In the genomic region with DNA sequence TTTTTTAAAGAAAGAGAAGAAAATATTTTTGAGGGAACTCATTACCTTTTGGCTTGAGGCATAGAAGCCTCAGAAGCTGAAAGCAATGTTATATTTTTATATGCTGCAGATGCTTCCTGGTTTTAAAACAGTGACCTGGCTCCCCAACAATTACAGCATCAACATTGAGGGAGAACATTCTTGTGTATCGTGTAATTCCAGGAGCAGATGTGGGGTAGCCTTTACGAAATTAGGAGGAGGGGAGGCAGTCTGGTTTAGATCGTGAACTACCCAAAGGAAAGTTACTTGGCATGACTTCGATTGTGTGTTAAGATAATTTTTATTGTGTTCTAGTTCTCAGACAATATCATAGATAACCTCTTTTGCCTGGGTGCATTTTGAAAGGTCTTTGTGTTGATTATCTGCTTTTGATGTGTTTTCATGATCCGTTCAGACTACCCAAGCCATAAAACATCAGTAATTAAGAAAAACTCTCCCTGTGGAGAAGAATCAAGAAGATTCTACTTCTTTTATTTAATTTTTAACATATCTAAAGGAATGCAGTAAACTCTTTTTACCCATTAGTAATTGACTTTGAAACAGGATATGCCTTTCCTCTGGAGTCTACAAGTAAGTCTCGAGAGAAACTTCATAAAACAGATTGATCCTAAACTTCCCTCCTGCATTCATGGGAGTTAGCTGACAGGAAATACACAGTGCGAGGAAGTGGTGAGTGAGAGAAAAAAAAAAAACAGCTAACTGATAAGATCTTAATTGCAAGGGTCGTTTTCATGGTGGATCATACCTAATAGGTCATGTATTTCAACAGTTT, we compare ENCODE assay signal across 18 cellular contexts.
DNase-seq lines count a peak whose midpoint lies in the region; ATAC-seq and TF ChIP-seq lines count a peak whose summit lies in the region.
"Had no signal": no experiment of that assay in that cellular context is flagged by ENCODE, and none has a peak within 500 bp of the region (broad histone marks: within the 10 kb centered on the region; RNA-seq: fewer than 3 reads in every experiment).

No MANE protein-coding gene starts in this region.

- no peaks in the 10 kb centered on the region for H3K9me2 ChIP-seq in SK-N-SH

- TF ChIP-seq RAD21 in SK-N-SH (IDR thresholded peaks at IDR 0.05; ENCODE audit: low read length), result no peak

- H3K9me3 ChIP-seq in SK-N-SH, result no peaks in the 10 kb centered on the region
- no peaks in the 10 kb centered on the region for H3K9me3 ChIP-seq in fibroblast of lung (ENCODE audit: control insufficient read depth, insufficient read depth, low read depth, low read length)
- H3K9me3 ChIP-seq: Peyer's patch had no signal

- TF ChIP-seq CTCF in SK-N-SH (IDR thresholded peaks at IDR 0.05), result no peak
- no peak for TF ChIP-seq CTCF in fibroblast of lung (conservative IDR thresholded peaks at IDR 0.05 in 1 of 2, IDR thresholded peaks at IDR 0.05 in 1 of 2; ENCODE audit: low read depth in 1 of 2, low read length in 2 of 2)

- peaks cover 9 to 47% of the 10 kb centered on the region in 2 experiments for H3K4me1 ChIP-seq in SK-N-SH (ENCODE audit: control insufficient read depth in 1 of 2, insufficient read depth in 2 of 2, low read depth in 1 of 2, low read length in 1 of 2)
- no peaks in the 10 kb centered on the region for H3K4me1 ChIP-seq in fibroblast of lung (ENCODE audit: control insufficient read depth, extremely low read depth, insufficient read depth, low read length)
- H3K4me1 ChIP-seq: Peyer's patch had no signal

- no peaks in the 10 kb centered on the region for H3K36me3 ChIP-seq in SK-N-SH (replicated peaks in 1 of 2; ENCODE audit: control insufficient read depth in 1 of 2, insufficient read depth in 2 of 2, low read length in 1 of 2)
- no peaks in the 10 kb centered on the region for H3K36me3 ChIP-seq in fibroblast of lung (ENCODE audit: control insufficient read depth, insufficient read depth, low read length)
- H3K36me3 ChIP-seq: Peyer's patch had no signal

- H4K20me1 ChIP-seq in SK-N-SH (ENCODE audit: insufficient read depth) (no peaks in the 10 kb centered on the region), fibroblast of lung (ENCODE audit: control insufficient read depth, extremely low read depth, insufficient read depth, low read length) (no peaks in the 10 kb centered on the region)

- DNase-seq in H4 (ENCODE audit: low spot score) (peak; percentile 10), SK-N-SH (no peak), fibroblast of lung (ENCODE audit: low read depth in 2 of 2) (peak; percentile 46 to 92), skeletal muscle cell (ENCODE audit: low read depth) (peak; percentile 56), HT-29 (ENCODE audit: low spot score) (no peak), NCI-H1105 treated with DMSO at 0.1 percent for 48 hours (lab: John Stamatoyannopoulos, UW) (no peak)
- no peak for DNase-seq in activated CD8-positive, alpha-beta memory T cell treated with anti-CD3 and anti-CD28 coated beads for 24 hours
- DNase-seq: activated CD4-positive, alpha-beta T cell treated with anti-CD3 and anti-CD28 coated beads, Interleukin-2, amount 10 ng/mL, durations not matched to agents 7 days and 5 days; amygdala; effector CD4-positive, alpha-beta T cell; head of caudate nucleus; Karpas-422; NCI-H1694 treated with DMSO at 0.1 percent for 48 hours; NCI-H526 treated with DMSO at 0.1 percent for 48 hours; Peyer's patch; retina; stimulated activated CD4-positive, alpha-beta T cell treated with anti-CD3 and anti-CD28 coated beads, Interleukin-4, amount 100 ng/mL, for 1 hour had no signal

- H3K27me3 ChIP-seq in SK-N-SH (ENCODE audit: insufficient read depth) (no peaks in the 10 kb centered on the region), fibroblast of lung (ENCODE audit: control insufficient read depth, insufficient read depth, low read length) (no peaks in the 10 kb centered on the region)
- H3K27me3 ChIP-seq: Peyer's patch had no signal

- H3K79me2 ChIP-seq in SK-N-SH (ENCODE audit: insufficient read depth) (no peaks in the 10 kb centered on the region), fibroblast of lung (ENCODE audit: control insufficient read depth, insufficient read depth, low read length) (no peaks in the 10 kb centered on the region)

- H3K9ac ChIP-seq in SK-N-SH, result peak overlapping the region; percentile 18
- H3K9ac ChIP-seq in fibroblast of lung (ENCODE audit: insufficient read depth, low read length), result no peak overlapping the region

- H3K4me3 ChIP-seq in SK-N-SH (ENCODE audit: low read depth in 2 of 2, low read length in 1 of 2) (no peak overlapping the region), fibroblast of lung (replicated peaks in 1 of 4; ENCODE audit: control extremely low read depth in 1 of 4, insufficient read depth in 1 of 4, low read depth in 3 of 4, low read length in 4 of 4) (no peak overlapping the region), skeletal muscle cell (ENCODE audit: low read depth, low read length) (no peak overlapping the region)
- H3K4me3 ChIP-seq: Peyer's patch had no signal

- H3K27ac ChIP-seq in SK-N-SH (ENCODE audit: low read depth in 2 of 2, low read length in 1 of 2), result peak overlapping the region; percentile 80 to 88
- no peak overlapping the region for H3K27ac ChIP-seq in fibroblast of lung (ENCODE audit: insufficient read depth, low read length)

- H2AFZ ChIP-seq in SK-N-SH (ENCODE audit: low read depth), result peak overlapping the region; percentile 78
- no peak overlapping the region for H2AFZ ChIP-seq in fibroblast of lung (ENCODE audit: low read length)

- POLR2A ChIA-PET in SK-N-SH (lab: Yijun Ruan, JAX), result interaction anchor here (0.6 kb wide), 1 partner anchor 95 kb away, joined by 3 read pairs; no protein-coding TSS in a partner anchor

- no peak for ATAC-seq in HG02678 (IDR thresholded peaks at IDR 0.05; ENCODE audit: unreplicated experiment)

- H3K4me2 ChIP-seq in SK-N-SH, result peak overlapping the region; percentile 36
- no peak overlapping the region for H3K4me2 ChIP-seq in fibroblast of lung (ENCODE audit: extremely low read depth, insufficient read depth, low read length)

- H3F3A ChIP-seq in SK-N-SH (replicated peaks; ENCODE audit: insufficient read depth), result peaks cover 13% of the 10 kb centered on the region

- CTCF ChIA-PET in SK-N-SH (lab: Yijun Ruan, JAX), result interaction anchor here (1.2 to 4.1 kb wide), 3 partner anchors 10 to 356 kb away, joined by 4 to 13 read pairs (median 5); no protein-coding TSS in a partner anchor

- 14% methylated on average over 8 of the region's 8 CpGs for WGBS in SK-N-SH (ENCODE audit: low lambda C conversion rate)

- peak; percentile 26 to 75; a peak in 3 of 4 replicates for TF ChIP-seq EP300 in SK-N-SH (IDR thresholded peaks at IDR 0.05; ENCODE audit: borderline replicate concordance in 1 of 2, low read depth in 1 of 2, low read length in 1 of 2)

TF ChIP-seq in SK-N-SH, 30 proteins besides CTCF, POLR2A, EP300 and RAD21 (continues in another document):
- TF ChIP-seq ELF1 (IDR thresholded peaks at IDR 0.05) (no peak), SMC3 (IDR thresholded peaks at IDR 0.05; ENCODE audit: low read depth, low read length) (no peak), TEAD4 (IDR thresholded peaks at IDR 0.05; ENCODE audit: borderline replicate concordance, insufficient read depth) (no peak), FOXM1 (IDR thresholded peaks at IDR 0.05; ENCODE audit: low read depth) (peak; percentile 72; the same call in 1 of the 2 replicates), MXI1 (IDR thresholded peaks at IDR 0.05; ENCODE audit: low read depth, low read length) (no peak), POLR2AphosphoS5 (IDR thresholded peaks at IDR 0.05; ENCODE audit: low read depth, low read length) (peak; percentile 16; the same call in 1 of the 2 replicates), JUND (IDR thresholded peaks at IDR 0.05) (0 out of 2 replicates have a peak, but pooled peaks have one; percentile 25), TAF1 (IDR thresholded peaks at IDR 0.05; ENCODE audit: borderline replicate concordance, low read depth, low read length) (no peak), EZH2phosphoT487 (IDR thresholded peaks at IDR 0.05; ENCODE audit: borderline replicate concordance, low read depth) (no peak), CHD2 (IDR thresholded peaks at IDR 0.05; ENCODE audit: low read length, partially characterized antibody) (no peak), TCF12 (IDR thresholded peaks at IDR 0.05) (peak; percentile 93), RCOR1 (IDR thresholded peaks at IDR 0.05; ENCODE audit: low read length) (no peak)
- TF ChIP-seq, protein P1, sequence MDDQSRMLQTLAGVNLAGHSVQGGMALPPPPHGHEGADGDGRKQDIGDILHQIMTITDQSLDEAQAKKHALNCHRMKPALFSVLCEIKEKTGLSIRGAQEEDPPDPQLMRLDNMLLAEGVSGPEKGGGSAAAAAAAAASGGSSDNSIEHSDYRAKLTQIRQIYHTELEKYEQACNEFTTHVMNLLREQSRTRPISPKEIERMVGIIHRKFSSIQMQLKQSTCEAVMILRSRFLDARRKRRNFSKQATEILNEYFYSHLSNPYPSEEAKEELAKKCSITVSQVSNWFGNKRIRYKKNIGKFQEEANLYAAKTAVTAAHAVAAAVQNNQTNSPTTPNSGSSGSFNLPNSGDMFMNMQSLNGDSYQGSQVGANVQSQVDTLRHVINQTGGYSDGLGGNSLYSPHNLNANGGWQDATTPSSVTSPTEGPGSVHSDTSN (IDR thresholded peaks at IDR 0.05), result peak; percentile 36; the same call in 1 of the 2 replicates
- TF ChIP-seq, protein P2, sequence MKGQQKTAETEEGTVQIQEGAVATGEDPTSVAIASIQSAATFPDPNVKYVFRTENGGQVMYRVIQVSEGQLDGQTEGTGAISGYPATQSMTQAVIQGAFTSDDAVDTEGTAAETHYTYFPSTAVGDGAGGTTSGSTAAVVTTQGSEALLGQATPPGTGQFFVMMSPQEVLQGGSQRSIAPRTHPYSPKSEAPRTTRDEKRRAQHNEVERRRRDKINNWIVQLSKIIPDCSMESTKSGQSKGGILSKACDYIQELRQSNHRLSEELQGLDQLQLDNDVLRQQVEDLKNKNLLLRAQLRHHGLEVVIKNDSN (IDR thresholded peaks at IDR 0.05; ENCODE audit: borderline replicate concordance, low read depth), result no peak
- TF ChIP-seq, protein P3, sequence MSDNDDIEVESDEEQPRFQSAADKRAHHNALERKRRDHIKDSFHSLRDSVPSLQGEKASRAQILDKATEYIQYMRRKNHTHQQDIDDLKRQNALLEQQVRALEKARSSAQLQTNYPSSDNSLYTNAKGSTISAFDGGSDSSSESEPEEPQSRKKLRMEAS (IDR thresholded peaks at IDR 0.05; ENCODE audit: low read depth), result no peak
- TF ChIP-seq, protein P4, sequence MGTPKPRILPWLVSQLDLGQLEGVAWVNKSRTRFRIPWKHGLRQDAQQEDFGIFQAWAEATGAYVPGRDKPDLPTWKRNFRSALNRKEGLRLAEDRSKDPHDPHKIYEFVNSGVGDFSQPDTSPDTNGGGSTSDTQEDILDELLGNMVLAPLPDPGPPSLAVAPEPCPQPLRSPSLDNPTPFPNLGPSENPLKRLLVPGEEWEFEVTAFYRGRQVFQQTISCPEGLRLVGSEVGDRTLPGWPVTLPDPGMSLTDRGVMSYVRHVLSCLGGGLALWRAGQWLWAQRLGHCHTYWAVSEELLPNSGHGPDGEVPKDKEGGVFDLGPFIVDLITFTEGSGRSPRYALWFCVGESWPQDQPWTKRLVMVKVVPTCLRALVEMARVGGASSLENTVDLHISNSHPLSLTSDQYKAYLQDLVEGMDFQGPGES (IDR thresholded peaks at IDR 0.05; ENCODE audit: low read depth, low read length), result no peak

Comparison
In these comparisons a context has a peak if more than half of its experiments do, and no peak if none do; other contexts are left out.
1. DNase-seq: peak in H4 (single experiment), fibroblast of lung (2 of 2) and skeletal muscle cell (single experiment); none in SK-N-SH (single experiment), activated CD8-positive, alpha-beta memory T cell treated with anti-CD3 and anti-CD28 coated beads for 24 hours (single experiment), HT-29 (single experiment) and NCI-H1105 treated with DMSO at 0.1 percent for 48 hours (single experiment).